Comparison of ENCODE assay signal across 8 cellular contexts in genomic region chr9:132575005-132575609, GRCh38.
DNase-seq lines count a peak whose midpoint lies in the region; ATAC-seq and TF ChIP-seq lines count a peak whose summit lies in the region.

No MANE protein-coding gene starts in this region.

- H3K4me1 Mint-ChIP-seq in effector memory CD8-positive, alpha-beta T cell (ENCODE audit: low read depth in 2 of 2) = peaks cover 0 to 3% of the 10 kb centered on the region in 2 donors

- peaks cover 41% of the 10 kb centered on the region for H3K27me3 ChIP-seq in WERI-Rb-1 (ENCODE audit: insufficient read depth, low read depth, severe bottlenecking)

- no peak overlapping the region for H3K4me3 Mint-ChIP-seq in effector memory CD8-positive, alpha-beta T cell

- H3K4me3 ChIP-seq in AG04449 (ENCODE audit: low read depth, low read length) (no peak overlapping the region), WERI-Rb-1 (ENCODE audit: low read depth, low read length) (no peak overlapping the region)

- H3K9me3 Mint-ChIP-seq in effector memory CD8-positive, alpha-beta T cell = no peaks in the 10 kb centered on the region

- H3K27ac Mint-ChIP-seq in effector memory CD8-positive, alpha-beta T cell = no peak overlapping the region

- H3K36me3 Mint-ChIP-seq in effector memory CD8-positive, alpha-beta T cell (ENCODE audit: insufficient read depth) = no peaks in the 10 kb centered on the region

- POLR2A ChIA-PET in AG04449 (lab: Yijun Ruan, JAX) = no interaction called here

- CTCF ChIA-PET in AG04449 (lab: Yijun Ruan, JAX) = interaction anchor here (0.6 to 7.8 kb wide), 19 partner anchors 9 to 816 kb away, joined by 3 to 87 read pairs (median 5); partner anchors contain the start of gene CFAP77

- no peaks in the 10 kb centered on the region for H3K9me3 ChIP-seq in WERI-Rb-1 (ENCODE audit: severe bottlenecking)

- H3K27ac ChIP-seq in WERI-Rb-1 = no peak overlapping the region

- ATAC-seq in effector memory CD8-positive, alpha-beta T cell (replicated peaks) = peak; percentile 59

- H3K27me3 Mint-ChIP-seq in effector memory CD8-positive, alpha-beta T cell = peaks cover 75 to 94% of the 10 kb centered on the region in 2 donors

- DNase-seq in AG04449 (ENCODE audit: low read depth, low spot score) (peak; percentile 9), NCI-H2107 treated with DMSO at 0.1 percent for 48 hours (lab: John Stamatoyannopoulos, UW; ENCODE audit: unreplicated experiment) (peak; percentile 33), WERI-Rb-1 (peak; percentile 94), midbrain (lab: John Stamatoyannopoulos, UW) (peak; percentile 54), stromal cell of bone marrow (ENCODE audit: low read depth) (peak; percentile 31)
- DNase-seq in effector memory CD8-positive, alpha-beta T cell = peak; percentile 44 to 46 (median 45)
- no peak for DNase-seq in activated CD4-positive, CD25-positive, alpha-beta regulatory T cell treated with anti-CD3 and anti-CD28 coated beads, Interleukin-2, amount 50 U/mL, for 72 hours

- no peaks in the 10 kb centered on the region for H3K36me3 ChIP-seq in WERI-Rb-1

- TF ChIP-seq CTCF in AG04449 (IDR thresholded peaks at IDR 0.05; ENCODE audit: insufficient read depth, low read length, missing control alignments) (peak; percentile 92), GM12873 (IDR thresholded peaks at IDR 0.05; ENCODE audit: insufficient read depth, low read depth, low read length, missing control alignments) (peak; percentile 84), WERI-Rb-1 (IDR thresholded peaks at IDR 0.05; ENCODE audit: low read depth, low read length) (peak; percentile 98)
